ENCODE assay signal across 23 cellular contexts in genomic region chr10:91579351-91579985, GRCh38. TPM values are rescaled to one million over a fixed set of nuclear protein-coding genes. Genes with fewer than 3 reads are reported as not detected.
A peak's percentile ranks its signal among the peaks of the same experiment; 100 is the strongest.
DNase-seq lines count a peak whose midpoint lies in the region; ATAC-seq and TF ChIP-seq lines count a peak whose summit lies in the region.
"Had no signal": no experiment of that assay in that cellular context is flagged by ENCODE, and none has a peak within 500 bp of the region (broad histone marks: within the 10 kb centered on the region; RNA-seq: fewer than 3 reads in every experiment).

No MANE protein-coding gene starts in this region.

- no peaks in the 10 kb centered on the region for H3K36me3 ChIP-seq in tibial artery
- no peaks in the 10 kb centered on the region for H3K36me3 ChIP-seq in right lobe of liver
- H3K36me3 ChIP-seq: BLaER1, tibial nerve had no signal

- H3K9me3 Mint-ChIP-seq in HFFc6 (peaks cover 6% of the 10 kb centered on the region), chondrocyte (ENCODE audit: low read depth) (peaks cover 6% of the 10 kb centered on the region)

- DNase-seq in HFFc6 = peak; percentile 69
- no peak for DNase-seq in chondrocyte (ENCODE audit: low spot score)
- peak; percentile 16 for DNase-seq in left kidney (ENCODE audit: low read depth, low spot score)
- DNase-seq in tibial artery = no peak
- DNase-seq in NCI-H1048 (lab: John Stamatoyannopoulos, UW) = no peak
- DNase-seq in COLO829 (ENCODE audit: low spot score) = no peak
- DNase-seq in right lobe of liver = no peak
- DNase-seq: activated CD4-positive, alpha-beta T cell treated with anti-CD3 and anti-CD28 coated beads, Interleukin-2, amount 10 ng/mL, durations not matched to agents 7 days and 5 days; activated effector memory CD4-positive, alpha-beta T cell treated with Interleukin-2 at 50 U/mL for 16 hours; amygdala; Calu3; endodermal cell; left cardiac atrium; midbrain; NCI-H1417; NCI-H524 treated with DMSO at 0.1 percent for 48 hours; right cardiac atrium; SHP77; T-helper 1 cell had no signal

- no peak overlapping the region for H3K4me3 Mint-ChIP-seq in HFFc6
- no peak overlapping the region for H3K4me3 Mint-ChIP-seq in chondrocyte (ENCODE audit: unreplicated experiment)
- H3K4me3 Mint-ChIP-seq: activated CD4-positive, alpha-beta T cell treated with anti-CD3 and anti-CD28 coated beads, Interleukin-2, amount 10 ng/mL, durations not matched to agents 7 days and 5 days; endodermal cell; stimulated activated memory B cell treated with anti-CD40 and anti-IgM and Interleukin-4, amounts not matched to agents 10 μg/mL and 1 μg/mL and 100 μg/mL, for 72 hours had no signal

- no peaks in the 10 kb centered on the region; the same call in 1 of the 2 replicates for H3K27me3 Mint-ChIP-seq in HFFc6 (ENCODE audit: insufficient read depth)
- no peaks in the 10 kb centered on the region for H3K27me3 Mint-ChIP-seq in chondrocyte (ENCODE audit: low read depth)

- TF ChIP-seq CTCF in HFFc6 (IDR thresholded peaks at IDR 0.05) = no peak
- TF ChIP-seq CTCF in chondrocyte (IDR thresholded peaks at IDR 0.05) = no peak
- no peak for TF ChIP-seq CTCF in tibial artery (IDR thresholded peaks at IDR 0.05)
- TF ChIP-seq CTCF in right lobe of liver (IDR thresholded peaks at IDR 0.05) = no peak

- no peaks in the 10 kb centered on the region for H3K9me3 ChIP-seq in tibial artery
- no peaks in the 10 kb centered on the region for H3K9me3 ChIP-seq in right lobe of liver

- peaks cover 5% of the 10 kb centered on the region for H3K36me3 Mint-ChIP-seq in HFFc6 (ENCODE audit: low read depth)
- no peaks in the 10 kb centered on the region for H3K36me3 Mint-ChIP-seq in chondrocyte (ENCODE audit: low read depth)
- H3K36me3 Mint-ChIP-seq: stimulated activated memory B cell treated with anti-CD40 and anti-IgM and Interleukin-4, amounts not matched to agents 10 μg/mL and 1 μg/mL and 100 μg/mL, for 72 hours had no signal

- H3K27me3 ChIP-seq in tibial artery = no peaks in the 10 kb centered on the region
- H3K27me3 ChIP-seq in right lobe of liver = no peaks in the 10 kb centered on the region
- H3K27me3 ChIP-seq: BLaER1, tibial nerve had no signal

- WGBS in right lobe of liver (ENCODE audit: insufficient coverage, low coverage, low lambda C conversion rate, missing lambda C conversion rate) = 80% methylated on average over 1 of the region's 2 CpGs

- H3K27ac Mint-ChIP-seq in HFFc6 = peak overlapping the region; percentile 60
- peak overlapping the region; percentile 52 for H3K27ac Mint-ChIP-seq in chondrocyte (ENCODE audit: unreplicated experiment)
- H3K27ac Mint-ChIP-seq: activated CD4-positive, alpha-beta T cell treated with anti-CD3 and anti-CD28 coated beads, Interleukin-2, amount 10 ng/mL, durations not matched to agents 7 days and 5 days; endodermal cell; stimulated activated memory B cell treated with anti-CD40 and anti-IgM and Interleukin-4, amounts not matched to agents 10 μg/mL and 1 μg/mL and 100 μg/mL, for 72 hours had no signal

- ATAC-seq in right lobe of liver = no peak
- ATAC-seq: GM12878; left cardiac atrium; right cardiac atrium; stimulated activated memory B cell treated with anti-CD40 and anti-IgM and Interleukin-4, amounts not matched to agents 10 μg/mL and 1 μg/mL and 100 μg/mL, for 72 hours had no signal

- intact Hi-C loops in tibial artery (cut with DNase I; ENCODE audit: low total_unique reads) = no loop called here
- intact Hi-C loops in right lobe of liver (cut with DNase I) = no loop called here

- TF ChIP-seq POLR2A in right lobe of liver (IDR thresholded peaks at IDR 0.05) = no peak

- H3K4me3 ChIP-seq in tibial artery (no peak overlapping the region), right lobe of liver (no peak overlapping the region)
- H3K4me3 ChIP-seq: BLaER1, GM12878, tibial nerve had no signal

- peak overlapping the region; percentile 52 to 77 for H3K27ac ChIP-seq in tibial artery
- H3K27ac ChIP-seq in right lobe of liver = no peak overlapping the region
- H3K27ac ChIP-seq: BLaER1 had no signal

- H3K4me1 ChIP-seq in tibial artery = peaks cover 0 to 58% (median 31%) of the 10 kb centered on the region in 4 donors
- H3K4me1 ChIP-seq in right lobe of liver = peaks cover 0 to 9% (median 4%) of the 10 kb centered on the region in 4 donors
- H3K4me1 ChIP-seq: BLaER1 had no signal

- H3K4me1 Mint-ChIP-seq in HFFc6 (ENCODE audit: low read depth) (peaks cover 44% of the 10 kb centered on the region), chondrocyte (ENCODE audit: low read depth) (peaks cover 37% of the 10 kb centered on the region)
- H3K4me1 Mint-ChIP-seq: activated CD4-positive, alpha-beta T cell treated with anti-CD3 and anti-CD28 coated beads, Interleukin-2, amount 10 ng/mL, durations not matched to agents 7 days and 5 days; endodermal cell; stimulated activated memory B cell treated with anti-CD40 and anti-IgM and Interleukin-4, amounts not matched to agents 10 μg/mL and 1 μg/mL and 100 μg/mL, for 72 hours had no signal

RNA-seq across cellular contexts. Expression of gene PPP1R3C, which starts 53.4 kb away (rescaled TPM):
- 10 to 100 TPM; 33.7 to 66.0 (median 39.9) TPM for total RNA-seq in HFFc6 (2021; fragmentation: NEBNext Ultra II Directional; extraction: Animal tissue kit (Norgen Biotek cat#: 25700))
- total RNA-seq in chondrocyte (24.0 to 39.8 TPM (median 39.0 TPM) in 3 replicates), right lobe of liver (100 to 1,000 TPM in 2 of 6 experiments, 10 to 100 TPM in 4; 24.7 to 158 (median 51.3) TPM)
- total RNA-seq: activated CD4-positive, alpha-beta T cell treated with anti-CD3 and anti-CD28 coated beads, Interleukin-2, amount 10 ng/mL, durations not matched to agents 7 days and 5 days; GM12878 had no signal

Comparison
In these comparisons a context has a peak if more than half of its experiments do, and no peak if none do; other contexts are left out.
1. DNase-seq: peak in HFFc6 (single experiment) and left kidney (single experiment); none in chondrocyte (single experiment), tibial artery (0 of 2), NCI-H1048 (single experiment), COLO829 (single experiment) and right lobe of liver (0 of 3).
2. H3K27ac ChIP-seq: peak in tibial artery (2 of 2); none in right lobe of liver (0 of 3).